ENCODE assay signal across 1 cellular context in genomic region chr5:179936976-179937681, GRCh38.
TF ChIP-seq lines count a peak whose summit lies in the region.

No MANE protein-coding gene starts in this region.

TF ChIP-seq in K562, 482 proteins besides CTCF, POLR2A, EP300 and RAD21 (continued from another document and continues in another):
- TF ChIP-seq PHB (CRISPR knock-in tag; IDR thresholded peaks at IDR 0.05): no peak
- TF ChIP-seq NCOA4 (IDR thresholded peaks at IDR 0.05; ENCODE audit: partially characterized antibody): no peak
- TF ChIP-seq CTCFL (IDR thresholded peaks at IDR 0.05; ENCODE audit: borderline replicate concordance, insufficient read depth, low read depth, low read length, poor library complexity, severe bottlenecking): no peak
- no peak for TF ChIP-seq RUNX1 (IDR thresholded peaks at IDR 0.05; ENCODE audit: low read depth)
- TF ChIP-seq KLF13 (tag; IDR thresholded peaks at IDR 0.05; ENCODE audit: borderline replicate concordance, low read depth): no peak
- no peak for TF ChIP-seq SNIP1 (IDR thresholded peaks at IDR 0.05; ENCODE audit: low read depth)
- no peak for TF ChIP-seq ZNF507 (tag; conservative IDR thresholded peaks at IDR 0.05)
- TF ChIP-seq PATZ1 (CRISPR knock-in tag; IDR thresholded peaks at IDR 0.05; ENCODE audit: borderline replicate concordance): no peak
- TF ChIP-seq ZNF431 (CRISPR knock-in tag; IDR thresholded peaks at IDR 0.05): no peak
- no peak for TF ChIP-seq HDAC3 (IDR thresholded peaks at IDR 0.05; ENCODE audit: borderline replicate concordance, partially characterized antibody)
- TF ChIP-seq, protein P1, sequence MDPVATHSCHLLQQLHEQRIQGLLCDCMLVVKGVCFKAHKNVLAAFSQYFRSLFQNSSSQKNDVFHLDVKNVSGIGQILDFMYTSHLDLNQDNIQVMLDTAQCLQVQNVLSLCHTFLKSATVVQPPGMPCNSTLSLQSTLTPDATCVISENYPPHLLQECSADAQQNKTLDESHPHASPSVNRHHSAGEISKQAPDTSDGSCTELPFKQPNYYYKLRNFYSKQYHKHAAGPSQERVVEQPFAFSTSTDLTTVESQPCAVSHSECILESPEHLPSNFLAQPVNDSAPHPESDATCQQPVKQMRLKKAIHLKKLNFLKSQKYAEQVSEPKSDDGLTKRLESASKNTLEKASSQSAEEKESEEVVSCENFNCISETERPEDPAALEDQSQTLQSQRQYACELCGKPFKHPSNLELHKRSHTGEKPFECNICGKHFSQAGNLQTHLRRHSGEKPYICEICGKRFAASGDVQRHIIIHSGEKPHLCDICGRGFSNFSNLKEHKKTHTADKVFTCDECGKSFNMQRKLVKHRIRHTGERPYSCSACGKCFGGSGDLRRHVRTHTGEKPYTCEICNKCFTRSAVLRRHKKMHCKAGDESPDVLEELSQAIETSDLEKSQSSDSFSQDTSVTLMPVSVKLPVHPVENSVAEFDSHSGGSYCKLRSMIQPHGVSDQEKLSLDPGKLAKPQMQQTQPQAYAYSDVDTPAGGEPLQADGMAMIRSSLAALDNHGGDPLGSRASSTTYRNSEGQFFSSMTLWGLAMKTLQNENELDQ (CRISPR knock-in tag; IDR thresholded peaks at IDR 0.05; ENCODE audit: borderline replicate concordance): no peak
- TF ChIP-seq MTF1 (CRISPR knock-in tag; IDR thresholded peaks at IDR 0.05; ENCODE audit: borderline replicate concordance): no peak
- no peak for TF ChIP-seq ETV6 (IDR thresholded peaks at IDR 0.05; ENCODE audit: borderline replicate concordance in 1 of 2, low read depth in 2 of 2, low read length in 1 of 2)
- no peak for TF ChIP-seq ETV6 (CRISPR knock-in tag; IDR thresholded peaks at IDR 0.05; ENCODE audit: borderline replicate concordance)
- no peak for TF ChIP-seq ZNF436 (CRISPR knock-in tag; IDR thresholded peaks at IDR 0.05)
- TF ChIP-seq, protein P2, sequence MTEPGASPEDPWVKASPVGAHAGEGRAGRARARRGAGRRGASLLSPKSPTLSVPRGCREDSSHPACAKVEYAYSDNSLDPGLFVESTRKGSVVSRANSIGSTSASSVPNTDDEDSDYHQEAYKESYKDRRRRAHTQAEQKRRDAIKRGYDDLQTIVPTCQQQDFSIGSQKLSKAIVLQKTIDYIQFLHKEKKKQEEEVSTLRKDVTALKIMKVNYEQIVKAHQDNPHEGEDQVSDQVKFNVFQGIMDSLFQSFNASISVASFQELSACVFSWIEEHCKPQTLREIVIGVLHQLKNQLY (CRISPR knock-in tag; conservative IDR thresholded peaks at IDR 0.05): no peak
- no peak for TF ChIP-seq CREB5 (CRISPR knock-in tag; IDR thresholded peaks at IDR 0.05)
- TF ChIP-seq RNF2 (IDR thresholded peaks at IDR 0.05): peak; percentile 97
- no peak for TF ChIP-seq ELK1 (CRISPR knock-in tag; IDR thresholded peaks at IDR 0.05)
- no peak for TF ChIP-seq ZKSCAN1 (IDR thresholded peaks at IDR 0.05; ENCODE audit: low read depth, low read length)
- no peak for TF ChIP-seq IFI16 (CRISPR knock-in tag; IDR thresholded peaks at IDR 0.05)
- TF ChIP-seq YY1 (IDR thresholded peaks at IDR 0.05; ENCODE audit: borderline replicate concordance in 1 of 3, control insufficient read depth in 1 of 3, extremely low read depth in 1 of 3, insufficient read depth in 3 of 3, insufficient read length in 1 of 3, insufficient replicate concordance in 2 of 3, low read depth in 1 of 3, low read length in 2 of 3): no peak
- no peak for TF ChIP-seq MAZ (CRISPR knock-in tag; conservative IDR thresholded peaks at IDR 0.05 in 1 of 2, IDR thresholded peaks at IDR 0.05 in 1 of 2)
- no peak for TF ChIP-seq SMARCC2 (IDR thresholded peaks at IDR 0.05; ENCODE audit: low read depth)
- TF ChIP-seq, protein P3, sequence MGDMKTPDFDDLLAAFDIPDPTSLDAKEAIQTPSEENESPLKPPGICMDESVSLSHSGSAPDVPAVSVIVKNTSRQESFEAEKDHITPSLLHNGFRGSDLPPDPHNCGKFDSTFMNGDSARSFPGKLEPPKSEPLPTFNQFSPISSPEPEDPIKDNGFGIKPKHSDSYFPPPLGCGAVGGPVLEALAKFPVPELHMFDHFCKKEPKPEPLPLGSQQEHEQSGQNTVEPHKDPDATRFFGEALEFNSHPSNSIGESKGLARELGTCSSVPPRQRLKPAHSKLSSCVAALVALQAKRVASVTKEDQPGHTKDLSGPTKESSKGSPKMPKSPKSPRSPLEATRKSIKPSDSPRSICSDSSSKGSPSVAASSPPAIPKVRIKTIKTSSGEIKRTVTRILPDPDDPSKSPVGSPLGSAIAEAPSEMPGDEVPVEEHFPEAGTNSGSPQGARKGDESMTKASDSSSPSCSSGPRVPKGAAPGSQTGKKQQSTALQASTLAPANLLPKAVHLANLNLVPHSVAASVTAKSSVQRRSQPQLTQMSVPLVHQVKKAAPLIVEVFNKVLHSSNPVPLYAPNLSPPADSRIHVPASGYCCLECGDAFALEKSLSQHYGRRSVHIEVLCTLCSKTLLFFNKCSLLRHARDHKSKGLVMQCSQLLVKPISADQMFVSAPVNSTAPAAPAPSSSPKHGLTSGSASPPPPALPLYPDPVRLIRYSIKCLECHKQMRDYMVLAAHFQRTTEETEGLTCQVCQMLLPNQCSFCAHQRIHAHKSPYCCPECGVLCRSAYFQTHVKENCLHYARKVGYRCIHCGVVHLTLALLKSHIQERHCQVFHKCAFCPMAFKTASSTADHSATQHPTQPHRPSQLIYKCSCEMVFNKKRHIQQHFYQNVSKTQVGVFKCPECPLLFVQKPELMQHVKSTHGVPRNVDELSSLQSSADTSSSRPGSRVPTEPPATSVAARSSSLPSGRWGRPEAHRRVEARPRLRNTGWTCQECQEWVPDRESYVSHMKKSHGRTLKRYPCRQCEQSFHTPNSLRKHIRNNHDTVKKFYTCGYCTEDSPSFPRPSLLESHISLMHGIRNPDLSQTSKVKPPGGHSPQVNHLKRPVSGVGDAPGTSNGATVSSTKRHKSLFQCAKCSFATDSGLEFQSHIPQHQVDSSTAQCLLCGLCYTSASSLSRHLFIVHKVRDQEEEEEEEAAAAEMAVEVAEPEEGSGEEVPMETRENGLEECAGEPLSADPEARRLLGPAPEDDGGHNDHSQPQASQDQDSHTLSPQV (IDR thresholded peaks at IDR 0.05): no peak
- TF ChIP-seq NFIC (IDR thresholded peaks at IDR 0.05): peak; percentile 56; the same call in 1 of the 2 replicates
- TF ChIP-seq PTTG1 (tag; IDR thresholded peaks at IDR 0.05; ENCODE audit: low read depth): no peak
- TF ChIP-seq MGA (IDR thresholded peaks at IDR 0.05): no peak
